ENCODE assay signal across 23 cellular contexts in genomic region chr12:128654462-128654861, GRCh38.
"Had no signal": no experiment of that assay in that cellular context is flagged by ENCODE, and none has a peak within 500 bp of the region (broad histone marks: within the 10 kb centered on the region; RNA-seq: fewer than 3 reads in every experiment).

No MANE protein-coding gene starts in this region.

- H3K27ac Mint-ChIP-seq: mesothelial cell of epicardium, naive B cell had no signal

- H3K4me3 Mint-ChIP-seq: mesothelial cell of epicardium, naive B cell had no signal

- H3K4me3 ChIP-seq: coronary artery, dorsolateral prefrontal cortex, esophagus muscularis mucosa, gastroesophageal sphincter, heart left ventricle, left lung, lower lobe of right lung, mucosa of descending colon had no signal

- H3K36me3 Mint-ChIP-seq: mesothelial cell of epicardium, naive B cell had no signal

- H3K27me3 ChIP-seq: esophagus muscularis mucosa, foreskin keratinocyte, gastroesophageal sphincter, left lung had no signal

- H3K4me1 ChIP-seq: esophagus muscularis mucosa, foreskin keratinocyte, gastroesophageal sphincter, heart left ventricle, left lung, lower lobe of right lung had no signal

- DNase-seq: dermis blood vessel endothelial cell; dorsolateral prefrontal cortex; effector CD4-positive, alpha-beta T cell; effector memory CD4-positive, alpha-beta T cell; foreskin keratinocyte; heart left ventricle; hippocampal formation; left cardiac atrium; left ventricle myocardium superior; lower lobe of right lung; mesenchymal stem cell; mucosa of descending colon; naive B cell had no signal

- H3K9me3 ChIP-seq: esophagus muscularis mucosa, left lung, lower lobe of right lung, mucosa of descending colon had no signal

- FAIRE-seq: colon, endothelial cell of umbilical vein, frontal cortex, islet of Langerhans, keratinocyte had no signal

- H3K36me3 ChIP-seq: esophagus muscularis mucosa, gastroesophageal sphincter, heart left ventricle, left lung, lower lobe of right lung had no signal

- H3K4me1 Mint-ChIP-seq: mesothelial cell of epicardium, naive B cell had no signal

- H3K27ac ChIP-seq: coronary artery, esophagus muscularis mucosa, foreskin keratinocyte, gastroesophageal sphincter, heart left ventricle, left lung, lower lobe of right lung had no signal
